9 cellular contexts compared by ENCODE assay signal in the genomic region with DNA sequence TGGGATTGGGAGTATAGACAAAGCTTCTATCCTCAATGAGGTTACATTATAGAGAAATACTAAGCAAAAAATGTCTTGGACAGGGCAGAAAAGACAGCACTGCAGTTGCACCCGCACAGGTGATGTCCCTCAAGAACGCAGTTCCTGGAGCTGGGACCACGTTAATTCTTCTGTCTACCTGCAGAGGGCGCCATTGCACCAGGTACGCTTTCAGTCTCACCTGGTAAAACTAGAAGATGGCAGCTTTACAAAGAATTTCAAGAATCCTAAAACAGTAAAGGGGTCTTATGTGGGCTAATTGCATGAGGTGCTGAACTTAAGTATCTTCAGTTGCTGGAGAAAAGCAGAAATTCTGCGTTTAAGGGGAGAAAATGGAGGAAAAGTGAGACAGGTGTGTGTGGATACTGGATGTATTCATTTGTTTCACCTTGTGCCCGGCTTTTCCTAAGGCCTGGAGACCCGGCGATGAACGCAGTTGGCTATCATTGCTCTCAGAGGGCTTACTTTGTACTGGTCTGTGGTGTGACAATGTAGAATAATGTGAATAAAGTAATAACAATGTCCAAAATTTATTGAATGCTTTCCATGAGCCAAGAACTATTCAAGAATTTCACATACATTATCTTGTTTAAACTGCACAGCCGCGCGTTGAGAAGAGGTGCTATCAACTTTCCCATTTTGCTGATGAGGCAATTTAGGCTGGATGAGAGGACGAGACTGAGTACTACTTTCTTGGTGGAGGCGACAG.
DNase-seq lines count a peak whose midpoint lies in the region; ATAC-seq lines count a peak whose summit lies in the region.
"Had no signal": no experiment of that assay in that cellular context is flagged by ENCODE, and none has a peak within 500 bp of the region (broad histone marks: within the 10 kb centered on the region; RNA-seq: fewer than 3 reads in every experiment).

No MANE protein-coding gene starts in this region.

- no peaks in the 10 kb centered on the region for H3K27me3 Mint-ChIP-seq in activated CD4-positive, alpha-beta T cell treated with anti-CD3 and anti-CD28 coated beads, Interleukin-2, amount 10 ng/mL, durations not matched to agents 24 days and 14 days
- no peaks in the 10 kb centered on the region for H3K27me3 Mint-ChIP-seq in T-helper 2 cell treated with Interferon-gamma antibody and Interleukin-4, amounts not matched to agents 5 μg/mL and 100 μg/mL, for 36 hours (ENCODE audit: low read depth)

- no peaks in the 10 kb centered on the region for H3K4me1 Mint-ChIP-seq in activated CD4-positive, alpha-beta T cell treated with anti-CD3 and anti-CD28 coated beads, Interleukin-2, amount 10 ng/mL, durations not matched to agents 24 days and 14 days
- H3K4me1 Mint-ChIP-seq in T-helper 2 cell treated with Interferon-gamma antibody and Interleukin-4, amounts not matched to agents 5 μg/mL and 100 μg/mL, for 36 hours (ENCODE audit: low read depth) = no peaks in the 10 kb centered on the region

- intact Hi-C loops in activated CD4-positive, alpha-beta T cell treated with anti-CD3 and anti-CD28 coated beads, Interleukin-2, amount 10 ng/mL, durations not matched to agents 24 days and 14 days (cut with micrococcal nuclease) = no loop called here
- intact Hi-C loops in left colon (cut with DNase I, micrococcal nuclease) = no loop called here

- H3K4me3 Mint-ChIP-seq in activated CD4-positive, alpha-beta T cell treated with anti-CD3 and anti-CD28 coated beads, Interleukin-2, amount 10 ng/mL, durations not matched to agents 24 days and 14 days = no peak overlapping the region
- no peak overlapping the region for H3K4me3 Mint-ChIP-seq in T-helper 2 cell treated with Interferon-gamma antibody and Interleukin-4, amounts not matched to agents 5 μg/mL and 100 μg/mL, for 36 hours

- ATAC-seq in GM21717 (IDR thresholded peaks at IDR 0.05; ENCODE audit: unreplicated experiment) = peak; percentile 83
- ATAC-seq in left colon = peak; percentile 88

- no peak overlapping the region for H3K27ac Mint-ChIP-seq in activated CD4-positive, alpha-beta T cell treated with anti-CD3 and anti-CD28 coated beads, Interleukin-2, amount 10 ng/mL, durations not matched to agents 24 days and 14 days
- no peak overlapping the region for H3K27ac Mint-ChIP-seq in T-helper 2 cell treated with Interferon-gamma antibody and Interleukin-4, amounts not matched to agents 5 μg/mL and 100 μg/mL, for 36 hours
- H3K27ac Mint-ChIP-seq: activated naive CD4-positive, alpha-beta T cell treated with anti-CD3 and anti-CD28 coated beads, Interleukin-2, amount 50 U/mL, for 72 hours had no signal

- no peaks in the 10 kb centered on the region for H3K36me3 Mint-ChIP-seq in activated CD4-positive, alpha-beta T cell treated with anti-CD3 and anti-CD28 coated beads, Interleukin-2, amount 10 ng/mL, durations not matched to agents 24 days and 14 days (ENCODE audit: low read depth)
- no peaks in the 10 kb centered on the region for H3K36me3 Mint-ChIP-seq in T-helper 2 cell treated with Interferon-gamma antibody and Interleukin-4, amounts not matched to agents 5 μg/mL and 100 μg/mL, for 36 hours (ENCODE audit: low read depth)
- H3K36me3 Mint-ChIP-seq: activated naive CD4-positive, alpha-beta T cell treated with anti-CD3 and anti-CD28 coated beads, Interleukin-2, amount 50 U/mL, for 72 hours had no signal

- DNase-seq in activated CD4-positive, alpha-beta T cell treated with anti-CD3 and anti-CD28 coated beads, Interleukin-2, amount 10 ng/mL, durations not matched to agents 24 days and 14 days = peak; percentile 61
- DNase-seq in activated CD4-positive, alpha-beta T cell treated with anti-CD3 and anti-CD28 coated beads, Interleukin-2, amount 50 U/mL, for 4 hours = no peak
- peak; percentile 59 for DNase-seq in NAMALWA (ENCODE audit: low spot score)
- peak; percentile 32 to 34 for DNase-seq in activated CD4-positive, alpha-beta T cell treated with anti-CD3 and anti-CD28 coated beads, Interleukin-2, amount 50 U/mL, for 48 hours
- peak; percentile 38 to 48 for DNase-seq in left colon
- DNase-seq in activated effector memory CD4-positive, alpha-beta T cell treated with anti-CD3 and anti-CD28 coated beads, Interleukin-2, amount 50 U/mL, for 16 hours = no peak
- no peak for DNase-seq in T-helper 2 cell treated with Interferon-gamma antibody and Interleukin-4, amounts not matched to agents 5 μg/mL and 100 μg/mL, for 36 hours (ENCODE audit: low spot score)

- H3K9me3 Mint-ChIP-seq in activated CD4-positive, alpha-beta T cell treated with anti-CD3 and anti-CD28 coated beads, Interleukin-2, amount 10 ng/mL, durations not matched to agents 24 days and 14 days = no peaks in the 10 kb centered on the region
- peaks cover 3% of the 10 kb centered on the region for H3K9me3 Mint-ChIP-seq in T-helper 2 cell treated with Interferon-gamma antibody and Interleukin-4, amounts not matched to agents 5 μg/mL and 100 μg/mL, for 36 hours

Comparison
In these comparisons a context has a peak if more than half of its experiments do, and no peak if none do; other contexts are left out.
1. DNase-seq: peak in activated CD4-positive, alpha-beta T cell treated with anti-CD3 and anti-CD28 coated beads, Interleukin-2, amount 10 ng/mL, durations not matched to agents 24 days and 14 days (single experiment), NAMALWA (single experiment), activated CD4-positive, alpha-beta T cell treated with anti-CD3 and anti-CD28 coated beads, Interleukin-2, amount 50 U/mL, for 48 hours (2 of 2) and left colon (2 of 2); none in activated CD4-positive, alpha-beta T cell treated with anti-CD3 and anti-CD28 coated beads, Interleukin-2, amount 50 U/mL, for 4 hours (0 of 2), activated effector memory CD4-positive, alpha-beta T cell treated with anti-CD3 and anti-CD28 coated beads, Interleukin-2, amount 50 U/mL, for 16 hours (single experiment) and T-helper 2 cell treated with Interferon-gamma antibody and Interleukin-4, amounts not matched to agents 5 μg/mL and 100 μg/mL, for 36 hours (single experiment).